Comparison of ENCODE assay signal across 13 cellular contexts in the genomic region with DNA sequence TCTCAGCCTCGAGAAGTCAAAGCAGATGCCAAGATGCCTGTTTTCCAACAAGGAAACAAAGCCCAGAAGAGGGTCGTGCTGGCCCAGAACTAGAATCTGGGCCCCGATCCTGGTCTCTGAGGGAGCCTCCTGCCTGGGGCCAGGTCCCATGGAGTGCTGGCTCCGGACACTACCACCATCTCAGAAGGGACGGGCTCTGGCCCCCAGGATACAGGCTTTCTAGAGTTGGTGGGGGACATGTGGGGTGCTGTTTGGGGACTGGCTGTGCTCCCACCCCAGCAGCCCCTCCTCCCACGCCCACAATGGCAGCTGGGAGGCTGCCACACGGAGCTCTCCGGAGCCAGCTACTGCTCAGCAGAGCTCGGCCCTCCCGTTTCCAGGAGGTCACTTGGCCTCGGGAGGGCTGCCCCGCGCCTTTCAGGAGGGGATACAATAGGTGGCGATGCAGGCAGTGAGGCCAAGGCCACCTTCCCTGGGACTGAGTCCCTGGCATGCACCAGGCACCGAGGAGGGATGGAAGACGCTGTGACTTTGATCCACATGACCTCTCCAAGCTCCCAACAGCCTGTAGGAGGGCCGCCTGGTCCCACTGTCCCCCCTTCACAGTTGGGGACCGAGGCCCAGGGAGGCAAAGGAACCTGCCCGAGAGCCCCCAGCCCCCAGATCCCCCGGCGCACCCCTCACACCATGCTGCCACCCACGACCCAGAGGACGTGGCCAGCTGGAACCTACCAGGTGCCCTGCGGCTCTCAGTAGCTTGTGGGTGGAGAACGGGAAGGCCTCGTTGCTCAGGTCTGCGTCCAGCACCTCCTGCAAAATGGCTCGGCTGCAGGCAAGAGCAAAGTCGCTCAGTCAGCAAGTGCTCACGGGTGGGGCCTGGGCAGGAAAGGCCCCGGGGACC. TPM values are rescaled to one million over a fixed set of nuclear protein-coding genes. Genes with fewer than 3 reads are reported as not detected.
A peak's percentile ranks its signal among the peaks of the same experiment; 100 is the strongest.
DNase-seq lines count a peak whose midpoint lies in the region; ATAC-seq and TF ChIP-seq lines count a peak whose summit lies in the region.
"Had no signal": no experiment of that assay in that cellular context is flagged by ENCODE, and none has a peak within 500 bp of the region (broad histone marks: within the 10 kb centered on the region; RNA-seq: fewer than 3 reads in every experiment).

No MANE protein-coding gene starts in this region.

- peaks cover 4% of the 10 kb centered on the region for H3K79me2 ChIP-seq in trophoblast cell (ENCODE audit: control insufficient read depth, insufficient read depth, low read length, poor library complexity)

- no peak for DNase-seq in CD4-positive, CD25-positive, alpha-beta regulatory T cell
- no peak for DNase-seq in activated T-helper 1 cell treated with anti-CD3 and anti-CD28 coated beads, Interleukin-12 subunit alpha, Interleukin-12 subunit beta, Interleukin-2, Interleukin-4 antibody, amounts not matched to agents 30 ng/mL and 10 ng/mL and 1 ng/mL, durations not matched to agents 14 hours and 24 hours and 36 hours (ENCODE audit: low spot score)
- DNase-seq in heart right ventricle (no peak), trophoblast cell (no peak), GM13977 (ENCODE audit: low spot score) (no peak), NCI-H524 (lab: John Stamatoyannopoulos, UW) (no peak), WERI-Rb-1 (no peak)
- DNase-seq: erythroblast, NCI-H1436, occipital lobe, tibial artery had no signal

- H3K18ac ChIP-seq in trophoblast cell (ENCODE audit: low read length), result peak overlapping the region; percentile 9

- H4K8ac ChIP-seq in trophoblast cell (ENCODE audit: low read depth, low read length), result peak overlapping the region; percentile 17

- no peak overlapping the region for H3K4me2 ChIP-seq in trophoblast cell (ENCODE audit: low read length)

- peak overlapping the region; percentile 99 to 100 (median 99) for H3K27ac Mint-ChIP-seq in CD4-positive, CD25-positive, alpha-beta regulatory T cell
- peak overlapping the region; percentile 95 for H3K27ac Mint-ChIP-seq in activated T-helper 1 cell treated with anti-CD3 and anti-CD28 coated beads, Interleukin-12 subunit alpha, Interleukin-12 subunit beta, Interleukin-2, Interleukin-4 antibody, amounts not matched to agents 30 ng/mL and 10 ng/mL and 1 ng/mL, durations not matched to agents 14 hours and 24 hours and 36 hours

- H3K36me3 ChIP-seq in CD4-positive, CD25-positive, alpha-beta regulatory T cell (ENCODE audit: control insufficient read depth, insufficient read depth, low read length), result no peaks in the 10 kb centered on the region
- H3K36me3 ChIP-seq in heart right ventricle (no peaks in the 10 kb centered on the region), trophoblast cell (ENCODE audit: control insufficient read depth in 1 of 2, insufficient read depth in 2 of 2, low read length in 2 of 2) (no peaks in the 10 kb centered on the region), WERI-Rb-1 (peaks cover 87% of the 10 kb centered on the region)
- H3K36me3 ChIP-seq: BE2C, tibial artery had no signal

- peak overlapping the region; percentile 87 for H3K27ac ChIP-seq in CD4-positive, CD25-positive, alpha-beta regulatory T cell (ENCODE audit: insufficient read depth, low read length, poor library complexity, severe bottlenecking)
- peak overlapping the region; percentile 46 to 83 (median 72) for H3K27ac ChIP-seq in heart right ventricle
- peak overlapping the region; percentile 64 for H3K27ac ChIP-seq in trophoblast cell (ENCODE audit: low read depth, low read length)
- no peak overlapping the region for H3K27ac ChIP-seq in WERI-Rb-1
- H3K27ac ChIP-seq: tibial artery had no signal

- peaks cover 34% of the 10 kb centered on the region for H3K79me1 ChIP-seq in trophoblast cell (ENCODE audit: low read length)

- H3K14ac ChIP-seq in trophoblast cell (ENCODE audit: low read length), result peak overlapping the region; percentile 32

- H2BK5ac ChIP-seq in trophoblast cell (ENCODE audit: low read depth, low read length, poor library complexity), result peak overlapping the region; percentile 55

- no peak overlapping the region for H2AFZ ChIP-seq in trophoblast cell (ENCODE audit: insufficient read depth, low read length, poor library complexity)

- peak overlapping the region; percentile 2 for H3K4me3 ChIP-seq in CD4-positive, CD25-positive, alpha-beta regulatory T cell (ENCODE audit: low read depth, low read length)
- no peak overlapping the region for H3K4me3 ChIP-seq in heart right ventricle
- H3K4me3 ChIP-seq in trophoblast cell (ENCODE audit: low read depth, low read length), result no peak overlapping the region
- H3K4me3 ChIP-seq in WERI-Rb-1 (ENCODE audit: low read depth, low read length), result no peak overlapping the region
- H3K4me3 ChIP-seq: tibial artery had no signal

- no peaks in the 10 kb centered on the region for H3K27me3 ChIP-seq in CD4-positive, CD25-positive, alpha-beta regulatory T cell (ENCODE audit: control insufficient read depth, insufficient read depth, low read length)
- H3K27me3 ChIP-seq in heart right ventricle (peaks cover 0 to 4% (median 0%) of the 10 kb centered on the region in 7 donors), trophoblast cell (ENCODE audit: insufficient read depth, low read length) (no peaks in the 10 kb centered on the region), WERI-Rb-1 (ENCODE audit: insufficient read depth, low read depth, severe bottlenecking) (no peaks in the 10 kb centered on the region)
- H3K27me3 ChIP-seq: BE2C had no signal

- H3K9me3 ChIP-seq in CD4-positive, CD25-positive, alpha-beta regulatory T cell (ENCODE audit: control insufficient read depth in 2 of 2, low read length in 2 of 2), result no peaks in the 10 kb centered on the region
- H3K9me3 ChIP-seq in heart right ventricle, result no peaks in the 10 kb centered on the region
- H3K9me3 ChIP-seq in trophoblast cell (ENCODE audit: insufficient read depth, low read depth, low read length), result peaks cover 2% of the 10 kb centered on the region
- H3K9me3 ChIP-seq in WERI-Rb-1 (ENCODE audit: severe bottlenecking), result no peaks in the 10 kb centered on the region
- H3K9me3 ChIP-seq: BE2C, tibial artery had no signal

- no peaks in the 10 kb centered on the region for H3K27me3 Mint-ChIP-seq in CD4-positive, CD25-positive, alpha-beta regulatory T cell
- H3K27me3 Mint-ChIP-seq in activated T-helper 1 cell treated with anti-CD3 and anti-CD28 coated beads, Interleukin-12 subunit alpha, Interleukin-12 subunit beta, Interleukin-2, Interleukin-4 antibody, amounts not matched to agents 30 ng/mL and 10 ng/mL and 1 ng/mL, durations not matched to agents 14 hours and 24 hours and 36 hours (ENCODE audit: insufficient read depth), result no peaks in the 10 kb centered on the region

- in situ Hi-C loops in GM13977 (cut with MboI; ENCODE audit: low pct_unique_long_range_greater_than_20kb, low sequenced_read_pairs, unreplicated experiment), result no loop called here

- peaks cover 25% of the 10 kb centered on the region for H3K4me1 ChIP-seq in CD4-positive, CD25-positive, alpha-beta regulatory T cell (ENCODE audit: control insufficient read depth, insufficient read depth, low read length, poor library complexity, severe bottlenecking)
- H3K4me1 ChIP-seq in heart right ventricle (peaks cover 13 to 51% (median 34%) of the 10 kb centered on the region in 9 donors), trophoblast cell (ENCODE audit: control insufficient read depth in 1 of 2, insufficient read depth in 2 of 2, low read length in 2 of 2) (peaks cover 28 to 31% of the 10 kb centered on the region in 2 experiments)
- H3K4me1 ChIP-seq: tibial artery had no signal

- H4K12ac ChIP-seq in trophoblast cell (ENCODE audit: low read depth, low read length), result no peak overlapping the region

- intact Hi-C loops in activated T-helper 1 cell treated with anti-CD3 and anti-CD28 coated beads, Interleukin-12 subunit alpha, Interleukin-12 subunit beta, Interleukin-2, Interleukin-4 antibody, amounts not matched to agents 30 ng/mL and 10 ng/mL and 1 ng/mL, durations not matched to agents 14 hours and 24 hours and 36 hours (cut with micrococcal nuclease), result no loop called here
- intact Hi-C loops in heart right ventricle (cut with DNase I), result no loop called here

- peak overlapping the region; percentile 93 for H4K91ac ChIP-seq in trophoblast cell (ENCODE audit: low read depth, low read length)

- no peak overlapping the region for H3K23ac ChIP-seq in trophoblast cell (ENCODE audit: low read length)

- H2BK120ac ChIP-seq in trophoblast cell (ENCODE audit: insufficient read depth, low read length, poor library complexity), result peak overlapping the region; percentile 86

- H3K4me3 Mint-ChIP-seq in CD4-positive, CD25-positive, alpha-beta regulatory T cell, result peak overlapping the region; percentile 62 to 88 (median 86)
- H3K4me3 Mint-ChIP-seq in activated T-helper 1 cell treated with anti-CD3 and anti-CD28 coated beads, Interleukin-12 subunit alpha, Interleukin-12 subunit beta, Interleukin-2, Interleukin-4 antibody, amounts not matched to agents 30 ng/mL and 10 ng/mL and 1 ng/mL, durations not matched to agents 14 hours and 24 hours and 36 hours, result no peak overlapping the region

- 79 to 81% methylated on average over 31 of the region's 31 CpGs for WGBS in heart right ventricle, 2 donors
- no CpG with 5 or more reads among the region's 31 CpGs for WGBS in trophoblast cell (ENCODE audit: extremely low coverage, insufficient coverage, insufficient read length)

- H3K4ac ChIP-seq in trophoblast cell (ENCODE audit: low read depth, low read length), result no peak overlapping the region

- ATAC-seq in CD4-positive, CD25-positive, alpha-beta regulatory T cell (ENCODE audit: low read depth in 2 of 2), result no peak
- peak in 1 of 8 donors; percentile 1 for ATAC-seq in heart right ventricle
- ATAC-seq in HG03135 (IDR thresholded peaks at IDR 0.05; ENCODE audit: unreplicated experiment), result no peak

- TF ChIP-seq CTCF in heart right ventricle (IDR thresholded peaks at IDR 0.05) (no peak), GM13977 (IDR thresholded peaks at IDR 0.05; ENCODE audit: extremely low read depth, insufficient read depth, missing control alignments) (no peak), WERI-Rb-1 (IDR thresholded peaks at IDR 0.05; ENCODE audit: low read depth, low read length) (no peak)

- no peaks in the 10 kb centered on the region for H3K9me3 Mint-ChIP-seq in CD4-positive, CD25-positive, alpha-beta regulatory T cell
- no peaks in the 10 kb centered on the region for H3K9me3 Mint-ChIP-seq in activated T-helper 1 cell treated with anti-CD3 and anti-CD28 coated beads, Interleukin-12 subunit alpha, Interleukin-12 subunit beta, Interleukin-2, Interleukin-4 antibody, amounts not matched to agents 30 ng/mL and 10 ng/mL and 1 ng/mL, durations not matched to agents 14 hours and 24 hours and 36 hours

- H2BK12ac ChIP-seq in trophoblast cell (ENCODE audit: low read length), result peak overlapping the region; percentile 58

- peak overlapping the region; percentile 77 for H2AK5ac ChIP-seq in trophoblast cell (ENCODE audit: low read length)

- H3K36me3 Mint-ChIP-seq in CD4-positive, CD25-positive, alpha-beta regulatory T cell, result no peaks in the 10 kb centered on the region
- H3K36me3 Mint-ChIP-seq in activated T-helper 1 cell treated with anti-CD3 and anti-CD28 coated beads, Interleukin-12 subunit alpha, Interleukin-12 subunit beta, Interleukin-2, Interleukin-4 antibody, amounts not matched to agents 30 ng/mL and 10 ng/mL and 1 ng/mL, durations not matched to agents 14 hours and 24 hours and 36 hours (ENCODE audit: low read depth), result no peaks in the 10 kb centered on the region

- no peak overlapping the region for H3K9ac ChIP-seq in trophoblast cell (ENCODE audit: low read length)

- H3K4me1 Mint-ChIP-seq in CD4-positive, CD25-positive, alpha-beta regulatory T cell, result peaks cover 6 to 44% (median 16%) of the 10 kb centered on the region in 4 donors
- H3K4me1 Mint-ChIP-seq in activated T-helper 1 cell treated with anti-CD3 and anti-CD28 coated beads, Interleukin-12 subunit alpha, Interleukin-12 subunit beta, Interleukin-2, Interleukin-4 antibody, amounts not matched to agents 30 ng/mL and 10 ng/mL and 1 ng/mL, durations not matched to agents 14 hours and 24 hours and 36 hours (ENCODE audit: low read depth), result peaks cover 10% of the 10 kb centered on the region

RNA-seq across cellular contexts. Expression of a gene that starts 48.5 kb away (rescaled TPM):
- total RNA-seq in CD4-positive, CD25-positive, alpha-beta regulatory T cell, result 0.12 TPM
- not detected for polyA plus RNA-seq in CD4-positive, CD25-positive, alpha-beta regulatory T cell
- total RNA-seq in activated T-helper 1 cell treated with anti-CD3 and anti-CD28 coated beads, Interleukin-12 subunit alpha, Interleukin-12 subunit beta, Interleukin-2, Interleukin-4 antibody, amounts not matched to agents 30 ng/mL and 10 ng/mL and 1 ng/mL, durations not matched to agents 14 hours and 24 hours and 36 hours, result not detected in 2 replicates
- under 1 TPM in 1 of 10 donors, not detected in 9; 0.09 TPM for total RNA-seq in heart right ventricle
- under 1 TPM in 1 of 2 donors, not detected in 1; 0.01 TPM for polyA plus RNA-seq in heart right ventricle
- 0.01 and 0.03 TPM in 2 replicates for polyA plus RNA-seq in trophoblast cell (2013)
- total RNA-seq: occipital lobe had no signal

RNA-seq across cellular contexts. Expression of a gene that starts 53.4 kb away (rescaled TPM):
- 15.6 TPM for total RNA-seq in CD4-positive, CD25-positive, alpha-beta regulatory T cell
- polyA plus RNA-seq in CD4-positive, CD25-positive, alpha-beta regulatory T cell, result 1 to 10 TPM; 5.8 to 9.7 (median 8.2) TPM
- total RNA-seq in activated T-helper 1 cell treated with anti-CD3 and anti-CD28 coated beads, Interleukin-12 subunit alpha, Interleukin-12 subunit beta, Interleukin-2, Interleukin-4 antibody, amounts not matched to agents 30 ng/mL and 10 ng/mL and 1 ng/mL, durations not matched to agents 14 hours and 24 hours and 36 hours, result 0.51 and 0.60 TPM in 2 replicates
- total RNA-seq in heart right ventricle, result 1 to 10 TPM in 2 of 10 donors, under 1 TPM in 8; 0.28 to 1.8 (median 0.68) TPM
- polyA plus RNA-seq in heart right ventricle, result under 1 TPM; 0.38 to 0.44 TPM
- polyA plus RNA-seq in trophoblast cell (2013), result 0.88 and 0.90 TPM in 2 replicates
